ENCODE assay signal across 1 cellular context in the genomic region with DNA sequence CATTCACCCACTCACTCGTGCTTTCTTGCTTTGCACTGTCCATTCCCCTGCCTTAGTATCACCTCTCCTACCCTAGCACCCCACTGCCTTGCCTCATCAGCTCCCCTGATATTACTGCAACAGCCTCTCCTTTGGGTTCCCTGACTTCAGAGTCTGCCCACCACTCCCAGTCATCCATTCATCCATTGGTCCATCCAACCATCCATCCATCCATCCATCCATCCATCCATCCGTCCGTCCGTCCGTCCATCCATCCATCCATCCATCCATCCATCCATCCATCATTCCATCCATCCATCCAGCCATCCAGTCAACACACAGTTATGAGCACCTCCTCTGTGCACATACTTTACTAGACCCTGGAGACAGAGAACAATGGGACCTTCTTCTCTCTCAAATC.
TF ChIP-seq lines count a peak whose summit lies in the region.

No MANE protein-coding gene starts in this region.

TF ChIP-seq in GM12878, 131 proteins besides CTCF, POLR2A, EP300 and RAD21:
- no peak for TF ChIP-seq ZNF274 (IDR thresholded peaks at IDR 0.05; ENCODE audit: insufficient read depth, insufficient read length)
- TF ChIP-seq HSF1 (IDR thresholded peaks at IDR 0.05; ENCODE audit: low read depth, low read length), result no peak
- no peak for TF ChIP-seq SUZ12 (IDR thresholded peaks at IDR 0.05; ENCODE audit: unreplicated experiment)
- TF ChIP-seq SREBF1 (IDR thresholded peaks at IDR 0.05; ENCODE audit: low read length), result no peak
- no peak for TF ChIP-seq SREBF2 (IDR thresholded peaks at IDR 0.05; ENCODE audit: low read length)
- TF ChIP-seq PML (IDR thresholded peaks at IDR 0.05; ENCODE audit: low read length), result no peak
- TF ChIP-seq HDAC2 (IDR thresholded peaks at IDR 0.05), result no peak
- TF ChIP-seq TARDBP (IDR thresholded peaks at IDR 0.05; ENCODE audit: borderline replicate concordance), result no peak
- no peak for TF ChIP-seq POLR2AphosphoS5 (IDR thresholded peaks at IDR 0.05; ENCODE audit: low read length)
- no peak for TF ChIP-seq USF2 (IDR thresholded peaks at IDR 0.05; ENCODE audit: borderline replicate concordance, low read depth, low read length)
- TF ChIP-seq ZNF592 (IDR thresholded peaks at IDR 0.05), result no peak
- no peak for TF ChIP-seq ESRRA (IDR thresholded peaks at IDR 0.05; ENCODE audit: low read length)
- TF ChIP-seq NR2C2 (IDR thresholded peaks at IDR 0.05; ENCODE audit: borderline replicate concordance, control insufficient read depth, insufficient read length, low read depth), result no peak
- TF ChIP-seq ZBTB33 (IDR thresholded peaks at IDR 0.05), result no peak
- no peak for TF ChIP-seq TCF3 (IDR thresholded peaks at IDR 0.05; ENCODE audit: borderline replicate concordance, insufficient read depth, low read depth, low read length)
